Comparison of ENCODE assay signal across 17 cellular contexts in the genomic region with DNA sequence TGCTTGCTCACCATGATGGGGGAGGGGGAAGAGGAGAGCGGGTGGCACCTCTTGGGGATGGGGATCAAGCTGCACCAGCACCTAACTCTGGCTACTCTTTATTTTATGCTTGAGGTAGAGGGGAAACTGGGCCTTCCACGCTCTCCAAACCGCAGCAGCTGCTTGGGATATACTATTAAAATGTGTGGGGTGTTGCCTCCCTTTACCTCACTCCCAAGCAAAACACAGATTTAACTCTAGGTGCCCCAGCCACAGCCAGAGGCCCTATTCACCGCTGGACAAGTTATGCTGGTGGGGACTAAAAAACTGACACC. TPM values are rescaled to one million over a fixed set of nuclear protein-coding genes. Genes with fewer than 3 reads are reported as not detected.
DNase-seq lines count a peak whose midpoint lies in the region; ATAC-seq and TF ChIP-seq lines count a peak whose summit lies in the region.
"Had no signal": no experiment of that assay in that cellular context is flagged by ENCODE, and none has a peak within 500 bp of the region (broad histone marks: within the 10 kb centered on the region; RNA-seq: fewer than 3 reads in every experiment).

No MANE protein-coding gene starts in this region.

- peaks cover 97% of the 10 kb centered on the region for H3K27me3 Mint-ChIP-seq in CD4-positive, alpha-beta T cell

- H3K27ac Mint-ChIP-seq in CD4-positive, alpha-beta T cell: peak overlapping the region; percentile 35
- H3K27ac Mint-ChIP-seq: activated CD4-positive, alpha-beta T cell treated with anti-CD3 and anti-CD28 coated beads for 36 hours had no signal

- H3K27ac ChIP-seq in CD4-positive, alpha-beta T cell (ENCODE audit: low read depth, low read length): no peak overlapping the region
- H3K27ac ChIP-seq in OCI-LY3 (ENCODE audit: low read length) (no peak overlapping the region), iPS-20b (ENCODE audit: low read length) (no peak overlapping the region)
- H3K27ac ChIP-seq in effector memory CD4-positive, alpha-beta T cell (ENCODE audit: insufficient read depth, low read length, poor library complexity, severe bottlenecking): no peak overlapping the region
- H3K27ac ChIP-seq: BLaER1 treated with 17β-estradiol and CSF1 and Interleukin-3, amounts not matched to agents 10 nM and 100 nM; prostate gland; stomach had no signal

- H2AFZ ChIP-seq in OCI-LY3 (ENCODE audit: low read depth, low read length): no peak overlapping the region

- intact Hi-C loops in CD4-positive, alpha-beta T cell (cut with DNase I, micrococcal nuclease): loop anchor here (5.0 to 10.0 kb wide), 5 partner anchors 82 to 576 kb away; partner anchors contain the start of gene ANXA2 (in 1 of the 2)

- H3K36me3 Mint-ChIP-seq in CD4-positive, alpha-beta T cell (ENCODE audit: low read depth): peaks cover 9% of the 10 kb centered on the region

- no peak overlapping the region; the same call in 1 of the 2 replicates for H3K4me3 ChIP-seq in OCI-LY3 (ENCODE audit: low read length)
- peak overlapping the region; percentile 77 for H3K4me3 ChIP-seq in iPS-20b (ENCODE audit: low read length)
- H3K4me3 ChIP-seq in effector memory CD4-positive, alpha-beta T cell (ENCODE audit: insufficient read depth, low read depth, low read length, poor library complexity, severe bottlenecking): no peak overlapping the region
- H3K4me3 ChIP-seq: prostate gland, stomach had no signal

- H3K9me3 Mint-ChIP-seq in CD4-positive, alpha-beta T cell: peaks cover 8% of the 10 kb centered on the region

- H3K36me3 ChIP-seq in OCI-LY3 (replicated peaks; ENCODE audit: low read depth, low read length) (no peaks in the 10 kb centered on the region), iPS-20b (ENCODE audit: insufficient read depth, low read depth, low read length) (no peaks in the 10 kb centered on the region)
- no peaks in the 10 kb centered on the region for H3K36me3 ChIP-seq in effector memory CD4-positive, alpha-beta T cell (ENCODE audit: control insufficient read depth, insufficient read depth, low read length)
- H3K36me3 ChIP-seq: BLaER1 treated with 17β-estradiol and CSF1 and Interleukin-3, amounts not matched to agents 10 nM and 100 nM; prostate gland; stomach had no signal

- peaks cover 82% of the 10 kb centered on the region for H3K4me1 Mint-ChIP-seq in CD4-positive, alpha-beta T cell (ENCODE audit: low read depth)

- H3K9me3 ChIP-seq in CD4-positive, alpha-beta T cell (ENCODE audit: control insufficient read depth, low read length): peaks cover 11% of the 10 kb centered on the region
- H3K9me3 ChIP-seq in OCI-LY3 (ENCODE audit: insufficient read depth, low read length) (no peaks in the 10 kb centered on the region), iPS-20b (ENCODE audit: insufficient read depth, low read depth, low read length) (no peaks in the 10 kb centered on the region)
- H3K9me3 ChIP-seq in effector memory CD4-positive, alpha-beta T cell (ENCODE audit: control insufficient read depth, low read length): no peaks in the 10 kb centered on the region
- H3K9me3 ChIP-seq: prostate gland had no signal

- TF ChIP-seq CTCF in CD4-positive, alpha-beta T cell (IDR thresholded peaks at IDR 0.05): no peak
- no peak for TF ChIP-seq CTCF in OCI-LY3 (IDR thresholded peaks at IDR 0.05; ENCODE audit: low read depth, low read length)

- H3K27me3 ChIP-seq in CD4-positive, alpha-beta T cell (ENCODE audit: control insufficient read depth, insufficient read depth, low read length): peaks cover 100% of the 10 kb centered on the region
- H3K27me3 ChIP-seq in OCI-LY3 (ENCODE audit: low read depth, low read length): no peaks in the 10 kb centered on the region
- H3K27me3 ChIP-seq in iPS-20b (ENCODE audit: insufficient read depth, low read length): peaks cover 98% of the 10 kb centered on the region
- H3K27me3 ChIP-seq in effector memory CD4-positive, alpha-beta T cell (replicated peaks; ENCODE audit: control insufficient read depth, insufficient read depth, low read length, poor library complexity, severe bottlenecking): peaks cover 99% of the 10 kb centered on the region

- POLR2A ChIA-PET in CD4-positive, alpha-beta T cell (lab: Charles Lee): no interaction called here

- no peak for DNase-seq in CD4-positive, alpha-beta T cell
- DNase-seq in DMS53 treated with DMSO at 0.1 percent for 48 hours (lab: John Stamatoyannopoulos, UW; ENCODE audit: unreplicated experiment) (peak; percentile 4), retina (no peak), ureter (ENCODE audit: low spot score) (no peak)
- no peak for DNase-seq in effector memory CD4-positive, alpha-beta T cell
- DNase-seq: activated CD4-positive, alpha-beta T cell treated with anti-CD3 and anti-CD28 coated beads for 36 hours; activated T-cell treated with anti-CD3 and anti-CD28 coated beads, Interleukin-2, amount 50 U/mL, for 4 hours; amniotic stem cell; Kasumi-1; NCI-H1436 treated with DMSO at 0.1 percent for 48 hours; NCI-H524 treated with DMSO at 0.1 percent for 48 hours; stomach had no signal

- H4K20me1 ChIP-seq in OCI-LY3 (ENCODE audit: insufficient read depth, low read length): no peaks in the 10 kb centered on the region

- peaks cover 35% of the 10 kb centered on the region for H3K4me1 ChIP-seq in OCI-LY3 (ENCODE audit: low read length)
- H3K4me1 ChIP-seq in iPS-20b (ENCODE audit: insufficient read depth, low read length): peaks cover 41% of the 10 kb centered on the region; the same call in 1 of the 2 replicates
- peaks cover 29% of the 10 kb centered on the region for H3K4me1 ChIP-seq in effector memory CD4-positive, alpha-beta T cell (ENCODE audit: control insufficient read depth, insufficient read depth, low read length, poor library complexity, severe bottlenecking)
- H3K4me1 ChIP-seq: prostate gland had no signal

- ATAC-seq in CD4-positive, alpha-beta T cell (ENCODE audit: poor library complexity): no peak
- ATAC-seq in HG02973 (IDR thresholded peaks at IDR 0.05; ENCODE audit: unreplicated experiment): no peak
- ATAC-seq: activated CD4-positive, alpha-beta T cell treated with anti-CD3 and anti-CD28 coated beads for 36 hours; activated T-cell treated with anti-CD3 and anti-CD28 coated beads, Interleukin-2, amount 50 U/mL, for 4 hours had no signal

- H3K79me2 ChIP-seq in OCI-LY3 (ENCODE audit: low read length): no peaks in the 10 kb centered on the region

- CTCF ChIA-PET in CD4-positive, alpha-beta T cell (lab: Charles Lee): no interaction called here

- H3K4me3 Mint-ChIP-seq in CD4-positive, alpha-beta T cell: no peak overlapping the region
- H3K4me3 Mint-ChIP-seq: activated CD4-positive, alpha-beta T cell treated with anti-CD3 and anti-CD28 coated beads for 36 hours; activated T-cell treated with anti-CD3 and anti-CD28 coated beads, Interleukin-2, amount 50 U/mL, for 4 hours had no signal

- peak overlapping the region; percentile 88; the same call in 1 of the 2 replicates for H3K9ac ChIP-seq in OCI-LY3 (ENCODE audit: low read length)
- H3K9ac ChIP-seq in iPS-20b (ENCODE audit: low read depth, low read length): peak overlapping the region; percentile 76; the same call in 1 of the 2 replicates
- H3K9ac ChIP-seq: BLaER1 treated with 17β-estradiol and CSF1 and Interleukin-3, amounts not matched to agents 10 nM and 100 nM had no signal

- peak overlapping the region; percentile 96 for H3K4me2 ChIP-seq in OCI-LY3 (ENCODE audit: low read length)
- H3K4me2 ChIP-seq: BLaER1 treated with 17β-estradiol and CSF1 and Interleukin-3, amounts not matched to agents 10 nM and 100 nM had no signal

RNA-seq across cellular contexts. Expression of gene FOXB1, which starts 5.1 kb away (rescaled TPM):
- under 1 TPM; 0.14 to 0.19 TPM for total RNA-seq in CD4-positive, alpha-beta T cell
- not detected for total RNA-seq in ureter
- total RNA-seq: prostate gland, stomach had no signal
